Comparison of ENCODE assay signal across 23 cellular contexts in genomic region chr7:104816537-104816936, GRCh38.
"Had no signal": no experiment of that assay in that cellular context is flagged by ENCODE, and none has a peak within 500 bp of the region (broad histone marks: within the 10 kb centered on the region; RNA-seq: fewer than 3 reads in every experiment).

No MANE protein-coding gene starts in this region.

- H2AFZ ChIP-seq: hepatocyte had no signal

- H3K4me2 ChIP-seq: hepatocyte had no signal

- FAIRE-seq: kidney, urothelium cell line had no signal

- H3K4me1 ChIP-seq: left lung, lower lobe of right lung, right atrium auricular region, right lobe of liver, stomach, testis, thyroid gland, upper lobe of right lung had no signal

- DNase-seq: kidney; left colon; left lung; lower lobe of right lung; mammary epithelial cell; mesenchymal stem cell; naive thymus-derived CD4-positive, alpha-beta T cell; ovary; right lobe of liver; stimulated activated CD4-positive, alpha-beta T cell treated with anti-CD3 and anti-CD28 coated beads, Interleukin-12 subunit alpha, Interleukin-12 subunit beta, amount 100 ng/mL, for 4 hours; stimulated activated CD4-positive, alpha-beta T cell treated with anti-CD3 and anti-CD28 coated beads, Interleukin-15, amount 100 ng/mL, for 24 hours; stimulated activated CD4-positive, alpha-beta T cell treated with anti-CD3 and anti-CD28 coated beads, Interleukin-2, amount 100 ng/mL, for 24 hours; stimulated activated CD4-positive, alpha-beta T cell treated with anti-CD3 and anti-CD28 coated beads, Interleukin-4, amount 100 ng/mL, for 1 hour; stimulated activated naive B cell treated with anti-CD40 and anti-IgM and Interleukin-4, amounts not matched to agents 10 μg/mL and 1 μg/mL and 100 μg/mL, for 72 hours; stimulated activated naive CD8-positive, alpha-beta T cell treated with anti-CD3 and anti-CD28 coated beads, Interleukin-15, Interleukin-2, amounts not matched to agents 100 U/mL and 50 U/mL, for 24 hours; stomach; testis; thyroid gland; trophoblast cell; upper lobe of right lung had no signal

- H3K27ac ChIP-seq: hepatocyte, left lung, lower lobe of right lung, ovary, right atrium auricular region, right lobe of liver, stomach, testis, thyroid gland, upper lobe of right lung had no signal

- H3K4me3 ChIP-seq: hepatocyte, left lung, lower lobe of right lung, ovary, right atrium auricular region, right lobe of liver, stomach, testis, thyroid gland, upper lobe of right lung had no signal

- H3K27me3 ChIP-seq: hepatocyte, left lung, ovary, right atrium auricular region, right lobe of liver, testis, thyroid gland, upper lobe of right lung had no signal

- H3K9me3 ChIP-seq: left lung, lower lobe of right lung, ovary, right atrium auricular region, right lobe of liver, stomach, testis, thyroid gland, upper lobe of right lung had no signal

- H3K36me3 ChIP-seq: left lung, lower lobe of right lung, ovary, right atrium auricular region, right lobe of liver, stomach, thyroid gland, upper lobe of right lung had no signal

- H3K79me2 ChIP-seq: hepatocyte had no signal
